ENCODE assay signal across 19 cellular contexts in genomic region chr7:152122540-152122939, GRCh38.
"Had no signal": no experiment of that assay in that cellular context is flagged by ENCODE, and none has a peak within 500 bp of the region (broad histone marks: within the 10 kb centered on the region; RNA-seq: fewer than 3 reads in every experiment).

No MANE protein-coding gene starts in this region.

- H3K27ac ChIP-seq: SJSA1, SK-N-MC had no signal

- ATAC-seq: HepG2 had no signal

- H3K4me3 ChIP-seq: MG63, SJSA1, SK-N-MC had no signal

- H3K4me1 ChIP-seq: SJSA1 had no signal

- H3K9me3 ChIP-seq: MG63 had no signal

- H3K27me3 ChIP-seq: MG63, SJSA1 had no signal

- DNase-seq: IMR-90, KBM-7, MG63, NCI-H1092 treated with DMSO at 0.1 percent for 48 hours, NCI-H1436, NCI-H187, NCI-H2029, NCI-H2081 treated with DMSO at 0.1 percent for 48 hours, NCI-H2171, NCI-H345, NCI-H446 treated with DMSO at 0.1 percent for 48 hours, NCI-H510A treated with DMSO at 0.1 percent for 48 hours, NCI-H526, Right ventricle myocardium superior, RPMI8226, SIG-M5 had no signal
